1 cellular context compared by ENCODE assay signal in genomic region chr21:26117324-26117971, GRCh38.
TF ChIP-seq lines count a peak whose summit lies in the region.

No MANE protein-coding gene starts in this region.

TF ChIP-seq in SK-N-SH, 30 proteins besides CTCF, POLR2A, EP300 and RAD21 (continued from another document):
- no peak for TF ChIP-seq ZBTB33 (IDR thresholded peaks at IDR 0.05; ENCODE audit: borderline replicate concordance, low read depth)
